In the genomic region with DNA sequence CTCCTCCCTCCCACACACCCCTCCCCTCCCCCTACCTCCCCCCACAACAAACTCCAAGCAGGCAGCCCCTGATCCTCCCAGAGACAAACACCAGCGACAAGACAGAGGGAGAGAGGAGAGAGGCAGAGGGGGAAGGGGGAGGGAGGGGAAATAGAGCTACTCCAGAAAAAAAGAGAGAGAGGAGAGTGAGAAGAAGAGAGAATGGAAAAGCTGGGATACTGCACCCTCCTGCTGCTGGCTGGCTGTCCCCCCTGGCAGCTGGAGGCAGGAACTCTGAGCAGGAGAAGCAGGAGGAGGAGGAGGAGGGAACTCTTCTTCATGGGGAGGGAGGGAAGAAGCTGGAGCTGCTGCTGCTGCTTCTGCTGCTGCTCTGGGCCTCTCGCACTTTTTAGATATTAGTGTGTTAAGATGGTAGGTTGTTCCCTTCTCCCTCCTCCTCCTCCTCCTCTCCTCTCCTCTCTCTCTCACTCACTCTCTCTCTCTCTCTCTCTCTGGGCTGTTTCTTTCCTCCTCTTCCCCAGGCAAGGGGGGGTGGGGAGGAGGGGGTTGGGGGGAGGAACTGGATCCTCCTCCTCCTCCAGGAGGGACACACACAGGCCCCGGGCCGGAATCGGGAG, we compare ENCODE assay signal across 8 cellular contexts.
DNase-seq lines count a peak whose midpoint lies in the region; ATAC-seq, FAIRE-seq and TF ChIP-seq lines count a peak whose summit lies in the region.

No MANE protein-coding gene starts in this region.

- no peaks in the 10 kb centered on the region for H3K27me3 ChIP-seq in neuron (ENCODE audit: insufficient read depth, low read length)

- TF ChIP-seq CTCF in foreskin fibroblast (IDR thresholded peaks at IDR 0.05; ENCODE audit: low read depth, low read length) (no peak), D721Med (IDR thresholded peaks at IDR 0.05; ENCODE audit: insufficient read depth, missing control alignments) (no peak)

- no peaks in the 10 kb centered on the region for H3K36me3 ChIP-seq in neuron (ENCODE audit: insufficient read depth, low read length)

- no peak overlapping the region for H2AFZ ChIP-seq in neuron (ENCODE audit: low read depth, low read length)

- H3K4me3 ChIP-seq in foreskin fibroblast (ENCODE audit: low read depth in 1 of 2, low read length in 2 of 2) = peak overlapping the region; percentile 62 to 84
- H3K4me3 ChIP-seq in neuron (ENCODE audit: low read length) = peak overlapping the region; percentile 57

- H3K4me1 ChIP-seq in neuron (ENCODE audit: insufficient read depth, low read length) = peaks cover 27% of the 10 kb centered on the region

- ATAC-seq in HG03045 (IDR thresholded peaks at IDR 0.05; ENCODE audit: unreplicated experiment) (peak; percentile 12), GM19463 (IDR thresholded peaks at IDR 0.05; ENCODE audit: unreplicated experiment) (no peak)

- H3K9me3 ChIP-seq in neuron (ENCODE audit: low read length) = no peaks in the 10 kb centered on the region

- DNase-seq in ELF-1 (ENCODE audit: low read depth, low spot score) (peak; percentile 85), NCI-H69 (lab: John Stamatoyannopoulos, UW) (peak; percentile 91), foreskin fibroblast (peak in 1 of 2 donors; percentile 78), D721Med (ENCODE audit: insufficient read length, low spot score) (no peak)
- peak; percentile 19 for DNase-seq in activated CD8-positive, alpha-beta memory T cell treated with anti-CD3 and anti-CD28 coated beads, Interleukin-2, amount 50 U/mL, for 4 hours

- no peak for FAIRE-seq in D721Med (lab: Jason Lieb, UNC)
